ENCODE assay signal across 8 cellular contexts in the genomic region with DNA sequence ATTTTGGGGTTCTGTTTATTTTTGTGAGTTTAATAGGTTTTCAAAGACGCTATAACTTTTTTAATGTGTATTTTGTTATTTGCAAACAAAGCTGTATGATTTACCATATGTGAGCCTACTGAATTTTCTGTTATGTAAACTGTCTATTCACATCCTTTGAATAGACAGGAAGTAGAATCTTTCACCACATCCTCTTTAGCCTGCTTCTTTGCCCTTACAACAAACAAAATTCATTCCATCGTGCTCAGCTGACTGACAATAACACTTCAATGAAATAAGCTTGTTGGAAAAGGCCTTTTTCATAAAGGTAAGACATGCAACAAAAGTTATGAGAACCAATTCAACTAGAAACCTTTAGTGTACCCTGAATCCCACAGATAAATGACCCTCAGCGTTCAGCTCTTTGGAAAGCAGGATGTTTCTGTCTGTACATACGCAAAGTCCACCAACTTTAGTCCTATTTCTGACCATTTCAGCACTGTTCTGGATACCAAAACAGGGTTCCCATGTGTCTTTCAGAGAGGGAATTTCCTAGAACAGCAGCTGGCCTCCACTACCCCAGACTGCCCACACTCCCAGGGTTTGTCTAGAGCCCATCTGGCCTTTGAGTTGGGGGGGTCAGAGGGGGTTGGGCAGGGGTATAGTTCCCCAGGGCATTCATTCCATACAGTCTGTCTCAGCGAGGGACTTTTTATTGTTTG.
DNase-seq lines count a peak whose midpoint lies in the region; ATAC-seq and TF ChIP-seq lines count a peak whose summit lies in the region.

No MANE protein-coding gene starts in this region.

- no peaks in the 10 kb centered on the region for H3K9me3 ChIP-seq in CD4-positive, alpha-beta T cell (ENCODE audit: control insufficient read depth, low read length)

- H3K36me3 ChIP-seq in mesendoderm (ENCODE audit: control insufficient read depth, insufficient read depth, low read length), result no peaks in the 10 kb centered on the region

- POLR2A ChIA-PET in CD4-positive, alpha-beta T cell (lab: Charles Lee), result interaction anchor here (0.8 to 3.4 kb wide), 10 partner anchors 10 to 428 kb away, joined by 3 to 38 read pairs (median 6); partner anchors contain the start of genes DUSP6 and POC1B

- peaks cover 2% of the 10 kb centered on the region for H3K4me1 ChIP-seq in mesendoderm (ENCODE audit: control insufficient read depth, low read depth, low read length)

- peak in 1 of 10 experiments; percentile 1 for DNase-seq in CD4-positive, alpha-beta T cell
- DNase-seq in activated T-helper 1 cell treated with anti-CD3 and anti-CD28 coated beads, Interleukin-12 subunit alpha, Interleukin-12 subunit beta, Interleukin-2, Interleukin-4 antibody, amounts not matched to agents 30 ng/mL and 10 ng/mL and 1 ng/mL, durations not matched to agents 14 hours and 24 hours and 36 hours (ENCODE audit: low spot score), result peak; percentile 8
- DNase-seq in mesendoderm (no peak), DMS79 (lab: John Stamatoyannopoulos, UW) (no peak)
- no peak for DNase-seq in stimulated activated CD8-positive, alpha-beta memory T cell treated with anti-CD3 and anti-CD28 coated beads, Interleukin-4, amount 100 ng/mL, for 48 hours

- CTCF ChIA-PET in CD4-positive, alpha-beta T cell (lab: Charles Lee), result no interaction called here

- H3K4me3 Mint-ChIP-seq in CD4-positive, alpha-beta T cell, result peak overlapping the region; percentile 50
- H3K4me3 Mint-ChIP-seq in activated T-helper 1 cell treated with anti-CD3 and anti-CD28 coated beads, Interleukin-12 subunit alpha, Interleukin-12 subunit beta, Interleukin-2, Interleukin-4 antibody, amounts not matched to agents 30 ng/mL and 10 ng/mL and 1 ng/mL, durations not matched to agents 14 hours and 24 hours and 36 hours, result peak overlapping the region; percentile 42

- H3K27me3 Mint-ChIP-seq in CD4-positive, alpha-beta T cell, result no peaks in the 10 kb centered on the region
- no peaks in the 10 kb centered on the region for H3K27me3 Mint-ChIP-seq in activated T-helper 1 cell treated with anti-CD3 and anti-CD28 coated beads, Interleukin-12 subunit alpha, Interleukin-12 subunit beta, Interleukin-2, Interleukin-4 antibody, amounts not matched to agents 30 ng/mL and 10 ng/mL and 1 ng/mL, durations not matched to agents 14 hours and 24 hours and 36 hours (ENCODE audit: insufficient read depth)

- peak overlapping the region; percentile 84 for H3K27ac Mint-ChIP-seq in CD4-positive, alpha-beta T cell
- H3K27ac Mint-ChIP-seq in activated T-helper 1 cell treated with anti-CD3 and anti-CD28 coated beads, Interleukin-12 subunit alpha, Interleukin-12 subunit beta, Interleukin-2, Interleukin-4 antibody, amounts not matched to agents 30 ng/mL and 10 ng/mL and 1 ng/mL, durations not matched to agents 14 hours and 24 hours and 36 hours, result peak overlapping the region; percentile 89

- peak; percentile 96 for ATAC-seq in CD4-positive, alpha-beta T cell (ENCODE audit: poor library complexity)
- ATAC-seq in GM19351 (IDR thresholded peaks at IDR 0.05; ENCODE audit: unreplicated experiment) (peak; percentile 75), HG02678 (IDR thresholded peaks at IDR 0.05; ENCODE audit: unreplicated experiment) (no peak), HG03097 (IDR thresholded peaks at IDR 0.05; ENCODE audit: low FRiP score, unreplicated experiment) (no peak)

- H4K8ac ChIP-seq in mesendoderm (ENCODE audit: low read depth, low read length), result peak overlapping the region; percentile 56

- WGBS in mesendoderm (ENCODE audit: extremely low coverage, insufficient coverage, low lambda C conversion rate), result no CpG with 5 or more reads among the region's 5 CpGs

- no peaks in the 10 kb centered on the region for H3K79me1 ChIP-seq in mesendoderm (ENCODE audit: low read length)

- H3K27me3 ChIP-seq in CD4-positive, alpha-beta T cell (ENCODE audit: control insufficient read depth, insufficient read depth, low read length), result no peaks in the 10 kb centered on the region
- no peaks in the 10 kb centered on the region for H3K27me3 ChIP-seq in mesendoderm (ENCODE audit: insufficient read depth, low read length, poor library complexity)

- TF ChIP-seq CTCF in CD4-positive, alpha-beta T cell (IDR thresholded peaks at IDR 0.05), result no peak

- no peak overlapping the region for H3K4me2 ChIP-seq in mesendoderm (ENCODE audit: low read length)

- intact Hi-C loops in CD4-positive, alpha-beta T cell (cut with DNase I, micrococcal nuclease), result loop anchor here in 1 of 2 experiments (2.0 to 5.0 kb wide), 3 partner anchors 34 to 72 kb away; partner anchors contain the start of gene DUSP6
- intact Hi-C loops in activated T-helper 1 cell treated with anti-CD3 and anti-CD28 coated beads, Interleukin-12 subunit alpha, Interleukin-12 subunit beta, Interleukin-2, Interleukin-4 antibody, amounts not matched to agents 30 ng/mL and 10 ng/mL and 1 ng/mL, durations not matched to agents 14 hours and 24 hours and 36 hours (cut with micrococcal nuclease), result loop anchor here (1.0 to 5.0 kb wide), 4 partner anchors 8 to 54 kb away; no protein-coding TSS in a partner anchor

- H3K27ac ChIP-seq in CD4-positive, alpha-beta T cell (ENCODE audit: low read depth, low read length), result no peak overlapping the region
- no peak overlapping the region for H3K27ac ChIP-seq in mesendoderm (ENCODE audit: low read depth, low read length)

- H2BK120ac ChIP-seq in mesendoderm (ENCODE audit: low read depth, low read length), result peak overlapping the region; percentile 73

- H3K56ac ChIP-seq in mesendoderm (ENCODE audit: low read length), result peak overlapping the region; percentile 9

- H3K9me3 Mint-ChIP-seq in CD4-positive, alpha-beta T cell, result peaks cover 4% of the 10 kb centered on the region
- peaks cover 20% of the 10 kb centered on the region for H3K9me3 Mint-ChIP-seq in activated T-helper 1 cell treated with anti-CD3 and anti-CD28 coated beads, Interleukin-12 subunit alpha, Interleukin-12 subunit beta, Interleukin-2, Interleukin-4 antibody, amounts not matched to agents 30 ng/mL and 10 ng/mL and 1 ng/mL, durations not matched to agents 14 hours and 24 hours and 36 hours

- H2BK5ac ChIP-seq in mesendoderm (ENCODE audit: low read length), result no peak overlapping the region

- H3K4me3 ChIP-seq in mesendoderm (ENCODE audit: low read length), result no peak overlapping the region

- H3K18ac ChIP-seq in mesendoderm (ENCODE audit: low read length), result peak overlapping the region; percentile 84

- no peak overlapping the region for H4K5ac ChIP-seq in mesendoderm (ENCODE audit: low read length)

- H3K36me3 Mint-ChIP-seq in CD4-positive, alpha-beta T cell (ENCODE audit: low read depth), result no peaks in the 10 kb centered on the region
- H3K36me3 Mint-ChIP-seq in activated T-helper 1 cell treated with anti-CD3 and anti-CD28 coated beads, Interleukin-12 subunit alpha, Interleukin-12 subunit beta, Interleukin-2, Interleukin-4 antibody, amounts not matched to agents 30 ng/mL and 10 ng/mL and 1 ng/mL, durations not matched to agents 14 hours and 24 hours and 36 hours (ENCODE audit: low read depth), result peaks cover 10% of the 10 kb centered on the region

- no peak overlapping the region for H3K23ac ChIP-seq in mesendoderm (ENCODE audit: low read length)

- H3K4me1 Mint-ChIP-seq in CD4-positive, alpha-beta T cell (ENCODE audit: low read depth), result peaks cover 48% of the 10 kb centered on the region
- peaks cover 45% of the 10 kb centered on the region for H3K4me1 Mint-ChIP-seq in activated T-helper 1 cell treated with anti-CD3 and anti-CD28 coated beads, Interleukin-12 subunit alpha, Interleukin-12 subunit beta, Interleukin-2, Interleukin-4 antibody, amounts not matched to agents 30 ng/mL and 10 ng/mL and 1 ng/mL, durations not matched to agents 14 hours and 24 hours and 36 hours (ENCODE audit: low read depth)

- peak overlapping the region; percentile 45 for H2BK15ac ChIP-seq in mesendoderm (replicated peaks; ENCODE audit: low read depth)

- no peak overlapping the region for H2AK5ac ChIP-seq in mesendoderm (ENCODE audit: low read length)

- no peak overlapping the region for H3K4ac ChIP-seq in mesendoderm (ENCODE audit: low read depth, low read length)

- H3K9ac ChIP-seq in mesendoderm (ENCODE audit: low read length), result no peak overlapping the region

- H3K79me2 ChIP-seq in mesendoderm (ENCODE audit: control insufficient read depth, insufficient read depth, low read length), result no peaks in the 10 kb centered on the region

Comparison
In these comparisons a context has a peak if more than half of its experiments do, and no peak if none do; other contexts are left out.
1. ATAC-seq: peak in CD4-positive, alpha-beta T cell (single experiment) and GM19351 (single experiment); none in HG02678 (single experiment) and HG03097 (single experiment).